1 cellular context compared by ENCODE assay signal in the genomic region with DNA sequence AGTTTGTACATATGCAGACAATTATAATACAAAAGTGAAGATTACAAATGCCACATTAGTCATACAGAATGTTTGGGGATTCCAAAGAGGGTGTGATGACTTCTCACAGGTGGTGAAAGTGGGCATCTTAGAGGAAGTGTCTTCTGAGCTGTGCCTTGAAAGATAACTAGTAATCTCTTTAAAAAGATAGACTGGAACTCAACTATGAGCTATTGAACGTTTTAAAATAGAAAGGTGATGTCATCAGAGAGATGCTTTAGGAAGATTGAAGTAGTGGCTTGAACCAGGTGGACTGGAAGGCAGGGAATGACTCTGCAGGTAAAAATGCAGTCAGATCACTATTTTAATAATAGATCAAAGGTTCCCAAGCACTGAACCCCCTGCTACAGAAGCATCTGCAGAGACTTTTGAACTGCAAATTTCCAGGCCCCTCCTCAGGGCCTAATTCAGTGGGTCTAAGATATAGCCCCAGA.
TF ChIP-seq lines count a peak whose summit lies in the region.

No MANE protein-coding gene starts in this region.

TF ChIP-seq in H1, 55 proteins besides CTCF, POLR2A, EP300 and RAD21:
- peak; percentile 28; the same call in 1 of the 2 replicates for TF ChIP-seq ATF3 (IDR thresholded peaks at IDR 0.05; ENCODE audit: insufficient read depth, low read depth, low read length)
- peak; percentile 91 for TF ChIP-seq JUN (IDR thresholded peaks at IDR 0.05; ENCODE audit: low read depth, low read length)
- peak; percentile 97 for TF ChIP-seq JUND (IDR thresholded peaks at IDR 0.05; ENCODE audit: low read length)
- no peak for TF ChIP-seq CHD1 (IDR thresholded peaks at IDR 0.05; ENCODE audit: low read depth, low read length)
- peak; percentile 7; the same call in 1 of the 2 replicates for TF ChIP-seq MAFK (IDR thresholded peaks at IDR 0.05; ENCODE audit: low read depth, low read length)
- peak; percentile 96; the same call in 1 of the 2 replicates for TF ChIP-seq ATF2 (IDR thresholded peaks at IDR 0.05; ENCODE audit: low read length)
- peak; percentile 83; the same call in 1 of the 2 replicates for TF ChIP-seq TCF12 (IDR thresholded peaks at IDR 0.05; ENCODE audit: low read depth, low read length)
- peak in 1 of 2 experiments; percentile 18 for TF ChIP-seq BCL11A (IDR thresholded peaks at IDR 0.05; ENCODE audit: low read depth in 2 of 2, low read length in 2 of 2)
- peak; percentile 74 for TF ChIP-seq NANOG (IDR thresholded peaks at IDR 0.05; ENCODE audit: insufficient read depth, low read depth, low read length, poor library complexity, severe bottlenecking)
- peak; percentile 29; the same call in 1 of the 2 replicates for TF ChIP-seq CREB1 (IDR thresholded peaks at IDR 0.05)
- TF ChIP-seq SP1 (IDR thresholded peaks at IDR 0.05; ENCODE audit: low read depth, low read length): peak; percentile 83
- TF ChIP-seq TEAD4 (IDR thresholded peaks at IDR 0.05; ENCODE audit: low read depth, low read length): peak; percentile 81
- no peak for TF ChIP-seq RNF2 (IDR thresholded peaks at IDR 0.05; ENCODE audit: borderline replicate concordance, low read depth, low read length, missing control alignments, poor library complexity, severe bottlenecking)
- no peak for TF ChIP-seq TAF1 (IDR thresholded peaks at IDR 0.05; ENCODE audit: low read depth, low read length)
- peak; percentile 34 for TF ChIP-seq CHD7 (IDR thresholded peaks at IDR 0.05; ENCODE audit: insufficient replicate concordance, low read length)
- no peak for TF ChIP-seq TBP (IDR thresholded peaks at IDR 0.05; ENCODE audit: low read depth, low read length)
